ENCODE assay signal across 9 cellular contexts in the genomic region with DNA sequence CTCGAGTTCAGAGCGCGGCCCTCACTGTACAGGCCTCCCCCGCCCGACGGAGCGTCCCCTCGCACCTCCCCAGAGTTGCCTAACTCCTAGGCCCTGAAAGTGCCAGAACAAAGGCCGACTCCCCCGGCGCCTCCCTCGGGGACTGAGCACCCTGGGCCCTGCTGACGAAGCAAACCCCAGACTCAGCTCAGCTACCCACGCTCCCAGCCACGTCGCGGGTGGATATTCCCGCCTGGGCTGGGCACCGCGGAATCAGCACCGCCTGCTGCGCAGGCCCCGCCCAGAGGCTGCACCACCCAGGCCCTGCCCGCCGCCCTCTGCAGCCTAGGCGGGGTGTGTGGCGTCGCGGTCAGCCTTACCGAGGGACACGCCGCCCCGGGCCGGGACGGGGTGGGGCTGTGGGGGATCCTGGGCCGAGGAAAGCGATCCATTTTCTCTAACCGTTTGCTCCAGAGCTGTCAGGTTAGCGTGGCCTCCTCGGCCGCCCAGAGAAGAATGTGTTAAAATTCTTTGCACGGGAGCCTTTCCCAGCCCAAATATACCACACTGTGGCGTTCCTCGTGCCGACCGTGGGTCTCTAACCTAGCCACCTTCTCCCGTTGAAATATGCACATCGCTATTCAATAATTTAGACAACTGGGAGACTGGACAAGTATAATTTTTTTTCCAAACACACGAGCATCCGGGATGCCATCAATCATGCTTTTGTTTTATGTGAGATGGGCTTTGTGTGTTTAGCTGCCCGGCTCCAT. TPM values are rescaled to one million over a fixed set of nuclear protein-coding genes. Genes with fewer than 3 reads are reported as not detected.
DNase-seq lines count a peak whose midpoint lies in the region; ATAC-seq and TF ChIP-seq lines count a peak whose summit lies in the region.
"Had no signal": no experiment of that assay in that cellular context is flagged by ENCODE, and none has a peak within 500 bp of the region (broad histone marks: within the 10 kb centered on the region; RNA-seq: fewer than 3 reads in every experiment).

No MANE protein-coding gene starts in this region.

- no CpG with 5 or more reads among the region's 51 CpGs for WGBS in iPS DF 6.9 (ENCODE audit: insufficient coverage, insufficient read length)
- WGBS in suprapubic skin = 5% methylated on average over 35 of the region's 51 CpGs

- no peak for TF ChIP-seq EP300 in suprapubic skin (IDR thresholded peaks at IDR 0.05)

- CTCF ChIA-PET in activated CD8-positive, alpha-beta T cell treated with anti-CD3 and anti-CD28 coated beads for 36 hours (lab: Charles Lee) = no interaction called here
- CTCF ChIA-PET in activated CD8-positive, alpha-beta T cell treated with anti-CD3 and anti-CD28 coated beads, Interleukin-2, amount 10 ng/mL, durations not matched to agents 7 days and 5 days (lab: Charles Lee) = interaction anchor here (0.9 to 1.9 kb wide), 4 partner anchors 30 to 46 kb away, joined by 3 to 7 read pairs (median 4); no protein-coding TSS in a partner anchor
- CTCF ChIA-PET in activated CD4-positive, alpha-beta memory T cell treated with anti-CD3 and anti-CD28 coated beads, Interleukin-2, amount 10 ng/mL, durations not matched to agents 7 days and 5 days (lab: Charles Lee) = no interaction called here

- H3K9me3 ChIP-seq in SJSA1 (replicated peaks) = no peaks in the 10 kb centered on the region
- no peaks in the 10 kb centered on the region for H3K9me3 ChIP-seq in iPS DF 6.9 (ENCODE audit: control insufficient read depth, insufficient read depth, low read length)
- H3K9me3 ChIP-seq in suprapubic skin = no peaks in the 10 kb centered on the region

- peaks cover 70% of the 10 kb centered on the region for H3K27me3 Mint-ChIP-seq in activated CD8-positive, alpha-beta T cell treated with anti-CD3 and anti-CD28 coated beads for 36 hours
- H3K27me3 Mint-ChIP-seq in activated CD8-positive, alpha-beta T cell treated with anti-CD3 and anti-CD28 coated beads, Interleukin-2, amount 10 ng/mL, durations not matched to agents 7 days and 5 days (ENCODE audit: low read depth) = peaks cover 67% of the 10 kb centered on the region
- H3K27me3 Mint-ChIP-seq in activated CD4-positive, alpha-beta memory T cell treated with anti-CD3 and anti-CD28 coated beads, Interleukin-2, amount 10 ng/mL, durations not matched to agents 7 days and 5 days = peaks cover 71% of the 10 kb centered on the region

- no peak for TF ChIP-seq POLR2A in suprapubic skin (IDR thresholded peaks at IDR 0.05)

- no peak overlapping the region for H3K4me3 Mint-ChIP-seq in activated CD8-positive, alpha-beta T cell treated with anti-CD3 and anti-CD28 coated beads for 36 hours
- H3K4me3 Mint-ChIP-seq in activated CD8-positive, alpha-beta T cell treated with anti-CD3 and anti-CD28 coated beads, Interleukin-2, amount 10 ng/mL, durations not matched to agents 7 days and 5 days = no peak overlapping the region
- H3K4me3 Mint-ChIP-seq in activated CD4-positive, alpha-beta memory T cell treated with anti-CD3 and anti-CD28 coated beads, Interleukin-2, amount 10 ng/mL, durations not matched to agents 7 days and 5 days = no peak overlapping the region

- H3K27ac Mint-ChIP-seq in activated CD8-positive, alpha-beta T cell treated with anti-CD3 and anti-CD28 coated beads for 36 hours = no peak overlapping the region
- no peak overlapping the region for H3K27ac Mint-ChIP-seq in activated CD8-positive, alpha-beta T cell treated with anti-CD3 and anti-CD28 coated beads, Interleukin-2, amount 10 ng/mL, durations not matched to agents 7 days and 5 days
- no peak overlapping the region for H3K27ac Mint-ChIP-seq in activated CD4-positive, alpha-beta memory T cell treated with anti-CD3 and anti-CD28 coated beads, Interleukin-2, amount 10 ng/mL, durations not matched to agents 7 days and 5 days

- ATAC-seq in activated CD8-positive, alpha-beta T cell treated with anti-CD3 and anti-CD28 coated beads for 36 hours = peak; percentile 17
- no peak for ATAC-seq in activated CD8-positive, alpha-beta T cell treated with anti-CD3 and anti-CD28 coated beads, Interleukin-2, amount 10 ng/mL, durations not matched to agents 7 days and 5 days
- ATAC-seq in HG03520 (IDR thresholded peaks at IDR 0.05; ENCODE audit: unreplicated experiment) = no peak
- no peak for ATAC-seq in HG02759 (IDR thresholded peaks at IDR 0.05; ENCODE audit: unreplicated experiment)

- H3K27ac ChIP-seq in SJSA1 (peak overlapping the region; percentile 52), iPS DF 6.9 (ENCODE audit: low read length) (no peak overlapping the region), suprapubic skin (peak overlapping the region; percentile 77)

- POLR2A ChIA-PET in activated CD8-positive, alpha-beta T cell treated with anti-CD3 and anti-CD28 coated beads for 36 hours (lab: Charles Lee) = interaction anchor here (1.0 kb wide), 1 partner anchor 31 kb away, joined by 5 read pairs; a partner anchor contains a TSS
- POLR2A ChIA-PET in activated CD8-positive, alpha-beta T cell treated with anti-CD3 and anti-CD28 coated beads, Interleukin-2, amount 10 ng/mL, durations not matched to agents 7 days and 5 days (lab: Charles Lee) = no interaction called here
- POLR2A ChIA-PET in activated CD4-positive, alpha-beta memory T cell treated with anti-CD3 and anti-CD28 coated beads, Interleukin-2, amount 10 ng/mL, durations not matched to agents 7 days and 5 days (lab: Charles Lee) = no interaction called here

- peaks cover 8% of the 10 kb centered on the region for H3K9me3 Mint-ChIP-seq in activated CD8-positive, alpha-beta T cell treated with anti-CD3 and anti-CD28 coated beads for 36 hours
- H3K9me3 Mint-ChIP-seq in activated CD8-positive, alpha-beta T cell treated with anti-CD3 and anti-CD28 coated beads, Interleukin-2, amount 10 ng/mL, durations not matched to agents 7 days and 5 days (ENCODE audit: insufficient read depth) = peaks cover 7% of the 10 kb centered on the region
- no peaks in the 10 kb centered on the region for H3K9me3 Mint-ChIP-seq in activated CD4-positive, alpha-beta memory T cell treated with anti-CD3 and anti-CD28 coated beads, Interleukin-2, amount 10 ng/mL, durations not matched to agents 7 days and 5 days

- peaks cover 8% of the 10 kb centered on the region for H3K36me3 Mint-ChIP-seq in activated CD8-positive, alpha-beta T cell treated with anti-CD3 and anti-CD28 coated beads for 36 hours (ENCODE audit: low read depth)
- peaks cover 11% of the 10 kb centered on the region for H3K36me3 Mint-ChIP-seq in activated CD8-positive, alpha-beta T cell treated with anti-CD3 and anti-CD28 coated beads, Interleukin-2, amount 10 ng/mL, durations not matched to agents 7 days and 5 days (ENCODE audit: low read depth)
- H3K36me3 Mint-ChIP-seq in activated CD4-positive, alpha-beta memory T cell treated with anti-CD3 and anti-CD28 coated beads, Interleukin-2, amount 10 ng/mL, durations not matched to agents 7 days and 5 days (ENCODE audit: low read depth) = peaks cover 13% of the 10 kb centered on the region

- intact Hi-C loops in activated CD8-positive, alpha-beta T cell treated with anti-CD3 and anti-CD28 coated beads for 36 hours (cut with micrococcal nuclease) = loop anchor here (2.0 kb wide), 1 partner anchor 37 kb away; no protein-coding TSS in a partner anchor

- H3K4me1 ChIP-seq in SJSA1 (replicated peaks) = peaks cover 35% of the 10 kb centered on the region
- H3K4me1 ChIP-seq in iPS DF 6.9 (ENCODE audit: control insufficient read depth, insufficient read depth, low read length) = 0 out of 2 replicates have a peak, but pooled peaks cover 1% of the 10 kb centered on the region
- H3K4me1 ChIP-seq in suprapubic skin = peaks cover 36% of the 10 kb centered on the region

- TF ChIP-seq CTCF in activated CD8-positive, alpha-beta T cell treated with anti-CD3 and anti-CD28 coated beads for 36 hours (IDR thresholded peaks at IDR 0.05) = no peak
- no peak for TF ChIP-seq CTCF in suprapubic skin (IDR thresholded peaks at IDR 0.05)

- H3K4me3 ChIP-seq in SJSA1 (peak overlapping the region; percentile 35), iPS DF 6.9 (ENCODE audit: low read length) (peak overlapping the region; percentile 7; the same call in 1 of the 2 replicates), suprapubic skin (peak overlapping the region; percentile 46)

- H3K4me1 Mint-ChIP-seq in activated CD8-positive, alpha-beta T cell treated with anti-CD3 and anti-CD28 coated beads for 36 hours (ENCODE audit: low read depth) = peaks cover 6% of the 10 kb centered on the region
- peaks cover 4% of the 10 kb centered on the region for H3K4me1 Mint-ChIP-seq in activated CD8-positive, alpha-beta T cell treated with anti-CD3 and anti-CD28 coated beads, Interleukin-2, amount 10 ng/mL, durations not matched to agents 7 days and 5 days (ENCODE audit: low read depth)
- peaks cover 6% of the 10 kb centered on the region for H3K4me1 Mint-ChIP-seq in activated CD4-positive, alpha-beta memory T cell treated with anti-CD3 and anti-CD28 coated beads, Interleukin-2, amount 10 ng/mL, durations not matched to agents 7 days and 5 days

- DNase-seq in activated CD8-positive, alpha-beta T cell treated with anti-CD3 and anti-CD28 coated beads for 36 hours = no peak
- no peak for DNase-seq in activated CD8-positive, alpha-beta T cell treated with anti-CD3 and anti-CD28 coated beads, Interleukin-2, amount 10 ng/mL, durations not matched to agents 7 days and 5 days
- peak; percentile 77 to 83 for DNase-seq in SJSA1 (ENCODE audit: low read depth in 1 of 2, low spot score in 2 of 2)
- no peak for DNase-seq in iPS DF 6.9 (ENCODE audit: low read depth, low spot score)
- DNase-seq in suprapubic skin (ENCODE audit: low spot score in 2 of 2) = no peak
- DNase-seq in activated CD4-positive, alpha-beta memory T cell treated with anti-CD3 and anti-CD28 coated beads, Interleukin-2, amount 10 ng/mL, durations not matched to agents 7 days and 5 days = no peak

- H3K27me3 ChIP-seq in SJSA1 (replicated peaks) (no peaks in the 10 kb centered on the region), iPS DF 6.9 (ENCODE audit: control insufficient read depth, insufficient read depth, low read length) (peaks cover 80% of the 10 kb centered on the region), suprapubic skin (peaks cover 84% of the 10 kb centered on the region)

- no peaks in the 10 kb centered on the region for H3K36me3 ChIP-seq in SJSA1
- H3K36me3 ChIP-seq in iPS DF 6.9 (ENCODE audit: control insufficient read depth, insufficient read depth, low read length) = no peaks in the 10 kb centered on the region
- H3K36me3 ChIP-seq in suprapubic skin = no peaks in the 10 kb centered on the region

RNA-seq across cellular contexts. Expression of a gene that starts 31.4 kb away (rescaled TPM):
- not detected for total RNA-seq in activated CD8-positive, alpha-beta T cell treated with anti-CD3 and anti-CD28 coated beads for 36 hours
- not detected for total RNA-seq in activated CD8-positive, alpha-beta T cell treated with anti-CD3 and anti-CD28 coated beads, Interleukin-2, amount 10 ng/mL, durations not matched to agents 7 days and 5 days
- 5.8 and 10.2 TPM in 2 replicates for total RNA-seq in SJSA1 (2014; rRNA removed; shearing (Covaris generic))
- total RNA-seq in suprapubic skin = 100 to 1,000 TPM in 1 of 4 donors, 10 to 100 TPM in 3; 86.7 to 135 (median 91.9) TPM
- total RNA-seq in activated CD4-positive, alpha-beta memory T cell treated with anti-CD3 and anti-CD28 coated beads, Interleukin-2, amount 10 ng/mL, durations not matched to agents 7 days and 5 days = under 1 TPM in 1 of 2 experiments, not detected in 1; 0.20 TPM
- total RNA-seq: mononuclear cell had no signal

Comparison
In these comparisons a context has a peak if more than half of its experiments do, and no peak if none do; other contexts are left out.
1. DNase-seq: peak in SJSA1 (2 of 2); none in activated CD8-positive, alpha-beta T cell treated with anti-CD3 and anti-CD28 coated beads for 36 hours (single experiment), activated CD8-positive, alpha-beta T cell treated with anti-CD3 and anti-CD28 coated beads, Interleukin-2, amount 10 ng/mL, durations not matched to agents 7 days and 5 days (single experiment), iPS DF 6.9 (single experiment), suprapubic skin (0 of 2) and activated CD4-positive, alpha-beta memory T cell treated with anti-CD3 and anti-CD28 coated beads, Interleukin-2, amount 10 ng/mL, durations not matched to agents 7 days and 5 days (single experiment).
2. Peak in every context shown above with its lines, with median percentiles within 50 percentile points of each other: H3K4me3 ChIP-seq.